Comparison of ENCODE assay signal across 8 cellular contexts in genomic region chr1:150551784-150552691, GRCh38. TPM values are rescaled to one million over a fixed set of nuclear protein-coding genes. Genes with fewer than 3 reads are reported as not detected.
DNase-seq lines count a peak whose midpoint lies in the region; ATAC-seq and TF ChIP-seq lines count a peak whose summit lies in the region.

No MANE protein-coding gene starts in this region.

- ATAC-seq in left lung (peak; percentile 57), GM21529 (IDR thresholded peaks at IDR 0.05; ENCODE audit: unreplicated experiment) (no peak), HG02981 (IDR thresholded peaks at IDR 0.05; ENCODE audit: unreplicated experiment) (no peak)

- H3K27me3 ChIP-seq in left lung (no peaks in the 10 kb centered on the region), subcutaneous abdominal adipose tissue (ENCODE audit: control insufficient read depth in 5 of 5, insufficient read depth in 4 of 5, low read length in 5 of 5) (no peaks in the 10 kb centered on the region)

- H3K4me1 ChIP-seq in left lung (peaks cover 35 to 64% of the 10 kb centered on the region in 2 donors), subcutaneous abdominal adipose tissue (ENCODE audit: control insufficient read depth in 5 of 5, insufficient read depth in 5 of 5, low read length in 5 of 5) (peaks cover 8 to 55% (median 50%) of the 10 kb centered on the region in 5 donors)

- H3K9me3 ChIP-seq in left lung (no peaks in the 10 kb centered on the region), subcutaneous abdominal adipose tissue (ENCODE audit: control insufficient read depth in 5 of 5, low read length in 5 of 5) (no peaks in the 10 kb centered on the region)

- peak overlapping the region in 3 of 5 donors; percentile 41 to 45 (median 44) for H3K9ac ChIP-seq in subcutaneous abdominal adipose tissue (ENCODE audit: low read length in 5 of 5)

- H3K36me3 ChIP-seq in left lung, result peaks cover 0 to 37% of the 10 kb centered on the region in 2 donors
- peaks cover 0 to 22% (median 17%) of the 10 kb centered on the region in 5 donors for H3K36me3 ChIP-seq in subcutaneous abdominal adipose tissue (ENCODE audit: control insufficient read depth in 5 of 5, insufficient read depth in 5 of 5, low read length in 5 of 5)

- peak overlapping the region; percentile 85 to 89 for H3K27ac ChIP-seq in left lung
- peak overlapping the region; percentile 85 for H3K27ac ChIP-seq in subcutaneous abdominal adipose tissue (ENCODE audit: low read depth, low read length)

- TF ChIP-seq CTCF in NB4 (IDR thresholded peaks at IDR 0.05; ENCODE audit: low read depth, low read length) (no peak), choroid plexus epithelial cell (conservative IDR thresholded peaks at IDR 0.05; ENCODE audit: low read depth, low read length) (no peak), left lung (IDR thresholded peaks at IDR 0.05) (no peak)

- no peak for TF ChIP-seq POLR2A in NB4 (IDR thresholded peaks at IDR 0.05; ENCODE audit: extremely low read depth, insufficient read length)

- intact Hi-C loops in left lung (cut with DNase I), result no loop called here

- no peak overlapping the region for H3K4me3 ChIP-seq in NB4 (ENCODE audit: low read depth, low read length)
- no peak overlapping the region for H3K4me3 ChIP-seq in choroid plexus epithelial cell (ENCODE audit: low read depth, low read length)
- peak overlapping the region in 1 of 2 donors; percentile 58 for H3K4me3 ChIP-seq in left lung
- peak overlapping the region in 4 of 5 donors; percentile 11 to 69 (median 25) for H3K4me3 ChIP-seq in subcutaneous abdominal adipose tissue (ENCODE audit: low read depth in 1 of 5, low read length in 5 of 5)

- DNase-seq in Ammon's horn (ENCODE audit: low spot score) (peak; percentile 77), NB4 (ENCODE audit: low read depth) (peak; percentile 98), choroid plexus epithelial cell (ENCODE audit: low read depth) (peak; percentile 97), left lung (peak; percentile 90 to 94), NCI-H2081 treated with DMSO at 0.1 percent for 48 hours (lab: John Stamatoyannopoulos, UW) (no peak)

RNA-seq across cellular contexts. Expression of gene ADAMTSL4, which starts 2.8 kb away (rescaled TPM):
- total RNA-seq in left lung, result 10 to 100 TPM; 52.9 to 76.0 TPM

RNA-seq across cellular contexts. Expression of gene MCL1, which starts 27.4 kb away (rescaled TPM):
- 100 to 1,000 TPM; 266 to 280 TPM for total RNA-seq in left lung

RNA-seq across cellular contexts. Expression of gene FALEC, which starts 36.5 kb away (rescaled TPM):
- not detected for total RNA-seq in left lung

RNA-seq across cellular contexts. Expression of gene ECM1, which starts 44.1 kb away (rescaled TPM):
- 10 to 100 TPM; 21.3 to 65.2 TPM for total RNA-seq in left lung

Comparison
In these comparisons a context has a peak if more than half of its experiments do, and no peak if none do; other contexts are left out.
1. H3K4me3 ChIP-seq: peak in subcutaneous abdominal adipose tissue (4 of 5); none in NB4 (single experiment) and choroid plexus epithelial cell (single experiment).